Comparison of ENCODE assay signal across 8 cellular contexts in the genomic region with DNA sequence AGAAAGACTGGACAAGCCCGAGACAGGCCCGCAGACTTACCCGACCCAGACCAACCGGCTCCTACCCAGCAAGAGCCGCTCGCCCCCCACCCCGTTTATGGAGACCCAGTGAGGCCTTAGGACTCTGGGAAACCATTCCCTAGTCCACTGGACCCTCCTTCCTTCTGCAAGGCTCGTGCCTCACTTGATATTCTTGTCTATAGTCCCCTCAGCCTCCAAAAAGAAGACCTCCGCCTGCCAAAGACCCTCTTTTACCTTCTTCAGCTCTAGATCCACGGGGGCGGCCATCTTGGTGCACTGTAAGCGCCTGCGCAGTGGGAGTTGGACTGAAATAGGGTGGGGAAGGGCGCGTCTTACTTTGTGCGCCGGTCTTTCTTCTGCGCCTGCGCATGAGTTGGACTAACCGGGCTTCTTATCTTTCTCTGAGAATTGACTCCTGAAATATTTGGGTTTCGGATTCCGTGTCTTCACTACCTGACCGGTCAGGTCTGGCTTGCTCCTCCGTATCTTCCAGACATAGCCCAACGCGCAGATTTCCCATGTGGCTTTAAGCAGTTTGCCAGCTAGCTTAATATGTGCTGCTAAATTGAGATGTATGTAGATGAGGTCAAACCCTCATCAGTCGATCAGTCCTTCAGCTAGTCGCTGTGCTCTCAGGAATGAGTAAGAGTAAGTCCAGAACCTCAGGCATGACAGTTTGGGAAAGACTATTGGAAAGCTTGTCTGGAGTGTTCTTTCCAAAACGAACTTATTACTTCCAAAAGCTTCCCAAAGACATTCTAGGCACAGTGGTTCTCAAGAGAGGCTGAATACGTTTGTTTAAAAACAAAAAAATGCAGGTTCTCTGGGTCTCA. TPM values are rescaled to one million over a fixed set of nuclear protein-coding genes. Genes with fewer than 3 reads are reported as not detected.
A peak's percentile ranks its signal among the peaks of the same experiment; 100 is the strongest.
DNase-seq lines count a peak whose midpoint lies in the region; ATAC-seq and TF ChIP-seq lines count a peak whose summit lies in the region.

A gene with protein sequence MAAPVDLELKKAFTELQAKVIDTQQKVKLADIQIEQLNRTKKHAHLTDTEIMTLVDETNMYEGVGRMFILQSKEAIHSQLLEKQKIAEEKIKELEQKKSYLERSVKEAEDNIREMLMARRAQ (minus strand): TSS at position 316 of the 854 bp plus-strand sequence. CDS start 28 bp downstream, at position 288.

- intact Hi-C loops in adrenal gland (cut with DNase I) (no loop called here), heart right ventricle (cut with DNase I) (loop anchor here in 5 of 10 donors (2.0 to 5.0 kb wide), 5 partner anchors 39 to 56 kb away; a partner anchor contains a TSS), posterior cingulate gyrus (cut with DNase I) (loop anchor here (5.0 kb wide), 1 partner anchor 44 kb away; a partner anchor contains a TSS)

- DNase-seq in NCI-H146 (lab: John Stamatoyannopoulos, UW) = peak; percentile 91
- DNase-seq in T-helper 1 cell = peak; percentile 85 to 94 (median 88)
- DNase-seq in adrenal gland = peak; percentile 92 to 98 (median 96)
- DNase-seq in heart right ventricle = peak; percentile 92 to 96
- DNase-seq in posterior cingulate gyrus = peak; percentile 88 to 98 (median 94)
- peak; percentile 32 to 96 for DNase-seq in upper lobe of left lung

- H3K27ac ChIP-seq in adrenal gland (peak within 1 kb of the TSS; percentile 10 to 83 (median 70)), heart right ventricle (peak within 1 kb of the TSS; percentile 74 to 93 (median 86)), upper lobe of left lung (peak within 1 kb of the TSS; percentile 84 to 90 (median 86))

- ATAC-seq in HG02798 (IDR thresholded peaks at IDR 0.05; ENCODE audit: poor library complexity, unreplicated experiment) (peak; percentile 96), heart right ventricle (peak; percentile 95 to 99 (median 99)), upper lobe of left lung (ENCODE audit: low FRiP score in 2 of 2) (peak; percentile 97 to 98)

- H3K4me1 ChIP-seq in adrenal gland (replicated peaks in 1 of 2) (peaks cover 11 to 31% of the 10 kb centered on the region in 2 donors), heart right ventricle (peaks cover 5 to 41% (median 36%) of the 10 kb centered on the region in 9 donors), upper lobe of left lung (peaks cover 13 to 50% (median 20%) of the 10 kb centered on the region in 4 donors)

- TF ChIP-seq EP300 in upper lobe of left lung (IDR thresholded peaks at IDR 0.05) = no peak

- peak within 1 kb of the TSS; percentile 71 for H3K4me3 ChIP-seq in GM12875 (ENCODE audit: low read depth, low read length)
- peak within 1 kb of the TSS; percentile 13 to 69 (median 59) for H3K4me3 ChIP-seq in adrenal gland
- peak within 1 kb of the TSS; percentile 70 to 88 (median 80) for H3K4me3 ChIP-seq in heart right ventricle
- peak within 1 kb of the TSS; percentile 55 to 89 (median 67) for H3K4me3 ChIP-seq in upper lobe of left lung

- H3K9me3 ChIP-seq in adrenal gland (replicated peaks in 1 of 3) (no peaks in the 10 kb centered on the region), heart right ventricle (no peaks in the 10 kb centered on the region), upper lobe of left lung (no peaks in the 10 kb centered on the region)

- H3K36me3 ChIP-seq in adrenal gland (replicated peaks in 1 of 2) (peaks cover 0 to 13% of the 10 kb centered on the region in 2 donors), heart right ventricle (peaks cover 0 to 23% (median 12%) of the 10 kb centered on the region in 9 donors), upper lobe of left lung (peaks cover 0 to 17% (median 2%) of the 10 kb centered on the region in 4 donors)

- TF ChIP-seq CTCF in GM12875 (IDR thresholded peaks at IDR 0.05; ENCODE audit: borderline replicate concordance, insufficient read depth, low read depth, low read length) (no peak), adrenal gland (IDR thresholded peaks at IDR 0.05) (no peak), heart right ventricle (IDR thresholded peaks at IDR 0.05) (no peak), upper lobe of left lung (IDR thresholded peaks at IDR 0.05) (no peak)

- H3K27me3 ChIP-seq in adrenal gland (no peaks in the 10 kb centered on the region), heart right ventricle (no peaks in the 10 kb centered on the region), upper lobe of left lung (no peaks in the 10 kb centered on the region)

- WGBS in adrenal gland, 4 donors = 0 to 1% (median 1%) methylated on average over 22 to 30 of the region's 30 CpGs
- WGBS in heart right ventricle, 2 donors = 1 to 2% methylated on average over 30 of the region's 30 CpGs
- WGBS in upper lobe of left lung, 2 donors = 0 to 2% methylated on average over 30 of the region's 30 CpGs

- peak in 1 of 2 donors; percentile 54 for TF ChIP-seq POLR2A in adrenal gland (IDR thresholded peaks at IDR 0.05)
- TF ChIP-seq POLR2A in upper lobe of left lung (IDR thresholded peaks at IDR 0.05) = peak in 2 of 4 donors; percentile 51 to 56

RNA-seq across cellular contexts. Expression of the gene that starts here (rescaled TPM):
- total RNA-seq in adrenal gland (100 to 1,000 TPM in 2 of 8 donors, 10 to 100 TPM in 6; 49.1 to 194 (median 74.1) TPM), heart right ventricle (10 to 100 TPM; 56.8 to 94.0 (median 77.0) TPM), upper lobe of left lung (100 to 1,000 TPM in 2 of 6 donors, 10 to 100 TPM in 4; 44.7 to 128 (median 87.7) TPM)
- polyA plus RNA-seq in adrenal gland (100 to 1,000 TPM in 1 of 3 donors, 10 to 100 TPM in 2; 68.1 to 130 (median 97.5) TPM), heart right ventricle (100 to 1,000 TPM in 1 of 2 donors, 10 to 100 TPM in 1; 95.1 to 100 TPM)

Comparison
In these comparisons a context has a peak if more than half of its experiments do, and no peak if none do; other contexts are left out.
1. Peak in every context shown above with its lines: DNase-seq, ATAC-seq, H3K4me3 ChIP-seq and H3K27ac ChIP-seq.